20 cellular contexts compared by ENCODE assay signal in the genomic region with DNA sequence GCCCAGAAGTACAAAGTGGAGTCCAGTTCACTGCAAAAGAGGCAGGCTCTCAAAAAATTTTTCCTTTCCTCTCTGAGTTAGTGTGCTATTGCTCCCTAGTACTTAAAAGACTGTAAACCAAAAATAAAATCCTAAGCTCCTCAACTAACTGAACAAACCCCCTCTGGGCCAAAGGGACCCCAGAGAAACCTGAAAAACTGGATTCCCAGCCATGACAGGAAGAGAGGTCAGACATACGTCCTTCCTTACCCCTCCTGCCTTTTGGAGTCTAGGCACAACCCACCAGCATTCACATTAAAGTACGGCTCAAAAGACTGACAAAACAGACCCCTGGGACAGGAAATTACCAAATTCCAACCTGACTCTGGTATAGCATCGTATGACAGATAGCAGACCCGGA.
A peak's percentile ranks its signal among the peaks of the same experiment; 100 is the strongest.
DNase-seq lines count a peak whose midpoint lies in the region; TF ChIP-seq lines count a peak whose summit lies in the region.
"Had no signal": no experiment of that assay in that cellular context is flagged by ENCODE, and none has a peak within 500 bp of the region (broad histone marks: within the 10 kb centered on the region; RNA-seq: fewer than 3 reads in every experiment).

No MANE protein-coding gene starts in this region.

- H4K20me1 ChIP-seq in neural progenitor cell (ENCODE audit: low read depth) (no peaks in the 10 kb centered on the region), SK-N-SH (ENCODE audit: insufficient read depth) (no peaks in the 10 kb centered on the region)
- H4K20me1 ChIP-seq: BLaER1 treated with 17β-estradiol and CSF1 and Interleukin-3, amounts not matched to agents 10 nM and 100 nM had no signal

- H3K4me1 ChIP-seq in neural progenitor cell (no peaks in the 10 kb centered on the region), transverse colon (no peaks in the 10 kb centered on the region), SK-N-SH (ENCODE audit: control insufficient read depth in 1 of 2, insufficient read depth in 2 of 2, low read depth in 1 of 2, low read length in 1 of 2) (no peaks in the 10 kb centered on the region)
- H3K4me1 ChIP-seq: BE2C, HAP-1 had no signal

- H3K79me2 ChIP-seq in neural progenitor cell (ENCODE audit: low read depth) (no peaks in the 10 kb centered on the region), SK-N-SH (ENCODE audit: insufficient read depth) (no peaks in the 10 kb centered on the region)

- H3K36me3 Mint-ChIP-seq in neural progenitor cell (no peaks in the 10 kb centered on the region), type B pancreatic cell (no peaks in the 10 kb centered on the region)
- H3K36me3 Mint-ChIP-seq: CD14-positive monocyte; CD8-positive, alpha-beta memory T cell had no signal

- no peak overlapping the region for H2AFZ ChIP-seq in neural progenitor cell (replicated peaks)
- no peak overlapping the region for H2AFZ ChIP-seq in SK-N-SH (ENCODE audit: low read depth)

- no peak for TF ChIP-seq EP300 in transverse colon (IDR thresholded peaks at IDR 0.05; ENCODE audit: low read depth)
- TF ChIP-seq EP300 in SK-N-SH (IDR thresholded peaks at IDR 0.05; ENCODE audit: borderline replicate concordance in 1 of 2, low read depth in 1 of 2, low read length in 1 of 2), result no peak

- H3K27ac Mint-ChIP-seq in neural progenitor cell, result peak overlapping the region; percentile 64
- H3K27ac Mint-ChIP-seq in type B pancreatic cell, result peak overlapping the region; percentile 88
- H3K27ac Mint-ChIP-seq: CD14-positive monocyte; CD4-positive, alpha-beta T cell; CD8-positive, alpha-beta memory T cell had no signal

- TF ChIP-seq CTCF in neural progenitor cell (IDR thresholded peaks at IDR 0.05) (no peak), type B pancreatic cell (conservative IDR thresholded peaks at IDR 0.05) (no peak), transverse colon (IDR thresholded peaks at IDR 0.05) (no peak), SK-N-SH (IDR thresholded peaks at IDR 0.05) (no peak)

- H3K4me3 ChIP-seq in neural progenitor cell (no peak overlapping the region), transverse colon (no peak overlapping the region), SK-N-SH (ENCODE audit: low read depth in 2 of 2, low read length in 1 of 2) (no peak overlapping the region)
- H3K4me3 ChIP-seq: A549; BLaER1 treated with 17β-estradiol and CSF1 and Interleukin-3, amounts not matched to agents 10 nM and 100 nM; HAP-1 had no signal

- no peaks in the 10 kb centered on the region for H3K9me3 ChIP-seq in neural progenitor cell (ENCODE audit: low read depth)
- no peaks in the 10 kb centered on the region for H3K9me3 ChIP-seq in transverse colon
- no peaks in the 10 kb centered on the region for H3K9me3 ChIP-seq in SK-N-SH
- H3K9me3 ChIP-seq: BE2C, HAP-1 had no signal

- TF ChIP-seq RAD21 in SK-N-SH (IDR thresholded peaks at IDR 0.05; ENCODE audit: low read length), result no peak

- H3K4me2 ChIP-seq in neural progenitor cell, result no peak overlapping the region
- no peak overlapping the region for H3K4me2 ChIP-seq in SK-N-SH
- H3K4me2 ChIP-seq: A549; BLaER1 treated with 17β-estradiol and CSF1 and Interleukin-3, amounts not matched to agents 10 nM and 100 nM had no signal

- in situ Hi-C loops in transverse colon (cut with MboI; ENCODE audit: low pct_ligation_motif_present in 1 of 4, low pct_unique_long_range_greater_than_20kb in 1 of 4, low sequenced_read_pairs in 3 of 4), result no loop called here

- H3K27me3 ChIP-seq in neural progenitor cell (no peaks in the 10 kb centered on the region), transverse colon (no peaks in the 10 kb centered on the region), SK-N-SH (ENCODE audit: insufficient read depth) (no peaks in the 10 kb centered on the region)
- H3K27me3 ChIP-seq: BE2C; BLaER1 treated with 17β-estradiol and CSF1 and Interleukin-3, amounts not matched to agents 10 nM and 100 nM had no signal

- POLR2A ChIA-PET in SK-N-SH (lab: Yijun Ruan, JAX), result no interaction called here

- no peak overlapping the region for H3K4me3 Mint-ChIP-seq in neural progenitor cell
- peak overlapping the region; percentile 32 for H3K4me3 Mint-ChIP-seq in type B pancreatic cell
- H3K4me3 Mint-ChIP-seq: CD14-positive monocyte; CD4-positive, alpha-beta T cell; CD8-positive, alpha-beta memory T cell had no signal

- H3K9ac ChIP-seq in neural progenitor cell (no peak overlapping the region), SK-N-SH (no peak overlapping the region)
- H3K9ac ChIP-seq: BLaER1 treated with 17β-estradiol and CSF1 and Interleukin-3, amounts not matched to agents 10 nM and 100 nM had no signal

- H3K9me3 Mint-ChIP-seq in neural progenitor cell (peaks cover 6% of the 10 kb centered on the region), type B pancreatic cell (peaks cover 6% of the 10 kb centered on the region)
- H3K9me3 Mint-ChIP-seq: CD4-positive, alpha-beta T cell had no signal

- 50 to 64% methylated on average over 2 to 4 of the region's 4 CpGs for WGBS in transverse colon (ENCODE audit: low coverage in 1 of 2), 2 donors
- WGBS in SK-N-SH (ENCODE audit: low lambda C conversion rate), result 7% methylated on average over 4 of the region's 4 CpGs

- H3K36me3 ChIP-seq in neural progenitor cell, result no peaks in the 10 kb centered on the region
- no peaks in the 10 kb centered on the region for H3K36me3 ChIP-seq in transverse colon
- H3K36me3 ChIP-seq in SK-N-SH (replicated peaks in 1 of 2; ENCODE audit: control insufficient read depth in 1 of 2, insufficient read depth in 2 of 2, low read length in 1 of 2), result no peaks in the 10 kb centered on the region
- H3K36me3 ChIP-seq: BE2C; BLaER1 treated with 17β-estradiol and CSF1 and Interleukin-3, amounts not matched to agents 10 nM and 100 nM; HAP-1 had no signal

- CTCF ChIA-PET in SK-N-SH (lab: Yijun Ruan, JAX), result no interaction called here

- peaks cover 5% of the 10 kb centered on the region for H3K27me3 Mint-ChIP-seq in neural progenitor cell (ENCODE audit: insufficient read depth, low read depth)
- no peaks in the 10 kb centered on the region for H3K27me3 Mint-ChIP-seq in type B pancreatic cell
- H3K27me3 Mint-ChIP-seq: CD4-positive, alpha-beta T cell; CD8-positive, alpha-beta memory T cell had no signal

- H3F3A ChIP-seq in neural progenitor cell (ENCODE audit: low read depth), result no peaks in the 10 kb centered on the region
- H3F3A ChIP-seq in SK-N-SH (replicated peaks; ENCODE audit: insufficient read depth), result no peaks in the 10 kb centered on the region

- H3K27ac ChIP-seq in neural progenitor cell (no peak overlapping the region), transverse colon (no peak overlapping the region), SK-N-SH (ENCODE audit: low read depth in 2 of 2, low read length in 1 of 2) (no peak overlapping the region)
- H3K27ac ChIP-seq: A549; BLaER1 treated with 17β-estradiol and CSF1 and Interleukin-3, amounts not matched to agents 10 nM and 100 nM had no signal

- no peaks in the 10 kb centered on the region for H3K4me1 Mint-ChIP-seq in neural progenitor cell
- peaks cover 5% of the 10 kb centered on the region for H3K4me1 Mint-ChIP-seq in type B pancreatic cell (ENCODE audit: unreplicated experiment)
- H3K4me1 Mint-ChIP-seq: CD8-positive, alpha-beta memory T cell had no signal

- intact Hi-C loops in transverse colon (cut with DNase I; ENCODE audit: low total_unique reads), result no loop called here

- H3K9me2 ChIP-seq in SK-N-SH, result no peaks in the 10 kb centered on the region

- no peak for TF ChIP-seq POLR2A in transverse colon (IDR thresholded peaks at IDR 0.05)

- peak; percentile 67 for DNase-seq in ELF-1 (ENCODE audit: low read depth, low spot score)
- DNase-seq in islet precursor cell, result peak; percentile 56
- DNase-seq in neural progenitor cell (ENCODE audit: low spot score), result no peak
- no peak for DNase-seq in type B pancreatic cell (ENCODE audit: extremely low spot score, unreplicated experiment)
- no peak for DNase-seq in transverse colon
- no peak for DNase-seq in SK-N-SH
- DNase-seq in SHP77 (lab: John Stamatoyannopoulos, UW), result no peak
- DNase-seq: 8988T; ACHN; AML-193; BE2C; CD4-positive, alpha-beta T cell; CD8-positive, alpha-beta memory T cell; DMS 273 treated with DMSO at 0.1 percent for 48 hours; DMS79 treated with DMSO at 0.1 percent for 48 hours; GOT3 had no signal

TF ChIP-seq in SK-N-SH, 30 proteins besides CTCF, POLR2A, EP300 and RAD21 (continues in another document):
- TF ChIP-seq MXI1 (IDR thresholded peaks at IDR 0.05; ENCODE audit: low read depth, low read length) (no peak), RCOR1 (IDR thresholded peaks at IDR 0.05; ENCODE audit: low read length) (no peak), GABPA (IDR thresholded peaks at IDR 0.05; ENCODE audit: low read depth) (no peak), CHD2 (IDR thresholded peaks at IDR 0.05; ENCODE audit: low read length, partially characterized antibody) (no peak), ELF1 (IDR thresholded peaks at IDR 0.05) (no peak), RXRA (IDR thresholded peaks at IDR 0.05; ENCODE audit: borderline replicate concordance, low read depth) (no peak), NRF1 (IDR thresholded peaks at IDR 0.05; ENCODE audit: low read depth, low read length) (no peak), TEAD4 (IDR thresholded peaks at IDR 0.05; ENCODE audit: borderline replicate concordance, insufficient read depth) (no peak)
- TF ChIP-seq, protein P1, sequence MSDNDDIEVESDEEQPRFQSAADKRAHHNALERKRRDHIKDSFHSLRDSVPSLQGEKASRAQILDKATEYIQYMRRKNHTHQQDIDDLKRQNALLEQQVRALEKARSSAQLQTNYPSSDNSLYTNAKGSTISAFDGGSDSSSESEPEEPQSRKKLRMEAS (IDR thresholded peaks at IDR 0.05; ENCODE audit: low read depth), result no peak
- TF ChIP-seq, protein P2, sequence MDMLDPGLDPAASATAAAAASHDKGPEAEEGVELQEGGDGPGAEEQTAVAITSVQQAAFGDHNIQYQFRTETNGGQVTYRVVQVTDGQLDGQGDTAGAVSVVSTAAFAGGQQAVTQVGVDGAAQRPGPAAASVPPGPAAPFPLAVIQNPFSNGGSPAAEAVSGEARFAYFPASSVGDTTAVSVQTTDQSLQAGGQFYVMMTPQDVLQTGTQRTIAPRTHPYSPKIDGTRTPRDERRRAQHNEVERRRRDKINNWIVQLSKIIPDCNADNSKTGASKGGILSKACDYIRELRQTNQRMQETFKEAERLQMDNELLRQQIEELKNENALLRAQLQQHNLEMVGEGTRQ (IDR thresholded peaks at IDR 0.05; ENCODE audit: borderline replicate concordance, low read depth, low read length), result no peak

Comparison
In these comparisons a context has a peak if more than half of its experiments do, and no peak if none do; other contexts are left out.
1. DNase-seq: peak in ELF-1 (single experiment) and islet precursor cell (single experiment); none in neural progenitor cell (single experiment), type B pancreatic cell (single experiment), transverse colon (single experiment), SK-N-SH (single experiment) and SHP77 (0 of 2).